In genomic region chr19:1470864-1471513, GRCh38 we compare ENCODE assay signal across 8 cellular contexts. TPM values are rescaled to one million over a fixed set of nuclear protein-coding genes. Genes with fewer than 3 reads are reported as not detected.
DNase-seq lines count a peak whose midpoint lies in the region; ATAC-seq and TF ChIP-seq lines count a peak whose summit lies in the region.

No MANE protein-coding gene starts in this region.

- WGBS in IMR-90 (ENCODE audit: extremely low coverage in 2 of 2, insufficient read length in 1 of 2), 2 experiments = 5% methylated on average over 22 of the region's 40 CpGs; no CpG with 5 or more reads in 1 of the 2 experiments

- no peak overlapping the region for H3K27ac Mint-ChIP-seq in activated naive CD8-positive, alpha-beta T cell treated with anti-CD3 and anti-CD28 coated beads, Interleukin-2, amount 50 U/mL, for 24 hours

- H3K9me3 ChIP-seq in IMR-90 (ENCODE audit: control insufficient read depth, insufficient read depth, low read length) (no peaks in the 10 kb centered on the region; the same call in 1 of the 2 replicates), upper lobe of right lung (no peaks in the 10 kb centered on the region)

- TF ChIP-seq CTCF in IMR-90 (conservative IDR thresholded peaks at IDR 0.05; ENCODE audit: low read depth, low read length) = no peak
- TF ChIP-seq CTCF in upper lobe of right lung (IDR thresholded peaks at IDR 0.05) = no peak

- dilution Hi-C loops in IMR-90 (cut with HindIII; ENCODE audit: low sequenced_read_pairs, unreplicated experiment) = no loop called here

- no TSS peak for BruUV-seq in IMR-90 (replicated peaks; lab: Mats Ljungman, UMichigan)

- POLR2A ChIA-PET in IMR-90 (lab: Charles Lee; ENCODE audit: unreplicated experiment) = no interaction called here

- no peak overlapping the region for H3K56ac ChIP-seq in IMR-90 (ENCODE audit: extremely low read depth, insufficient read depth, low read length)

- H3K23ac ChIP-seq in IMR-90 (ENCODE audit: low read depth, low read length) = no peak overlapping the region

- H3K4me3 ChIP-seq in IMR-90 (ENCODE audit: insufficient read depth, low read depth, low read length) (no peak overlapping the region; the same call in 1 of the 2 replicates), upper lobe of right lung (peak overlapping the region; percentile 36)

- intact Hi-C loops in IMR-90 (cut with micrococcal nuclease) = no loop called here
- intact Hi-C loops in left colon (cut with DNase I, micrococcal nuclease) = no loop called here
- intact Hi-C loops in upper lobe of right lung (cut with DNase I) = no loop called here

- no peaks in the 10 kb centered on the region for H3K9me1 ChIP-seq in IMR-90 (ENCODE audit: insufficient read depth, low read length)

- no peak overlapping the region for H2BK120ac ChIP-seq in IMR-90 (ENCODE audit: low read depth, low read length)

- H4K91ac ChIP-seq in IMR-90 (ENCODE audit: insufficient read depth, low read depth, low read length) = no peak overlapping the region

- in situ Hi-C loops in IMR-90 (cut with MboI; ENCODE audit: low sequenced_read_pairs) = no loop called here

- TF ChIP-seq POLR2A in IMR-90 (IDR thresholded peaks at IDR 0.05; ENCODE audit: low read depth, low read length) = no peak

- peak; percentile 50 for DNase-seq in AG20443 (ENCODE audit: low spot score)
- DNase-seq in IMR-90 = no peak
- DNase-seq in activated naive CD8-positive, alpha-beta T cell treated with anti-CD3 and anti-CD28 coated beads, Interleukin-2, amount 50 U/mL, for 24 hours = peak; percentile 36
- DNase-seq in left colon = peak in 1 of 2 donors; percentile 51
- no peak for DNase-seq in upper lobe of right lung
- DNase-seq in HuH-7 (ENCODE audit: low spot score) = no peak
- DNase-seq in DMS79 (lab: John Stamatoyannopoulos, UW) = no peak

- H3K27ac ChIP-seq in IMR-90 (ENCODE audit: insufficient read depth, low read length) = no peak overlapping the region
- no peak overlapping the region for H3K27ac ChIP-seq in upper lobe of right lung

- no peak overlapping the region for H3K9ac ChIP-seq in IMR-90 (ENCODE audit: low read depth, low read length)

- no peak for TF ChIP-seq RAD21 in IMR-90 (IDR thresholded peaks at IDR 0.05; ENCODE audit: low read length)

- no peak overlapping the region for H3K14ac ChIP-seq in IMR-90 (replicated peaks; ENCODE audit: low read depth, low read length)

- H2AK9ac ChIP-seq in IMR-90 (replicated peaks; ENCODE audit: low read depth, low read length, poor library complexity) = peak overlapping the region; percentile 3

- H3K4me1 Mint-ChIP-seq in activated naive CD8-positive, alpha-beta T cell treated with anti-CD3 and anti-CD28 coated beads, Interleukin-2, amount 50 U/mL, for 24 hours = peaks cover 6% of the 10 kb centered on the region

- peaks cover 90% of the 10 kb centered on the region for H4K20me1 ChIP-seq in IMR-90 (ENCODE audit: insufficient read depth, low read length)

- H4K8ac ChIP-seq in IMR-90 (ENCODE audit: low read depth in 2 of 2, low read length in 2 of 2) = no peak overlapping the region

- H4K5ac ChIP-seq in IMR-90 (ENCODE audit: low read depth, low read length) = no peak overlapping the region

- H3K9me3 Mint-ChIP-seq in activated naive CD8-positive, alpha-beta T cell treated with anti-CD3 and anti-CD28 coated beads, Interleukin-2, amount 50 U/mL, for 24 hours = no peaks in the 10 kb centered on the region

- H3K36me3 ChIP-seq in IMR-90 (ENCODE audit: control insufficient read depth, insufficient read depth, low read length) (peaks cover 1% of the 10 kb centered on the region; the same call in 1 of the 2 replicates), upper lobe of right lung (no peaks in the 10 kb centered on the region)

- no peak overlapping the region for H2BK20ac ChIP-seq in IMR-90 (ENCODE audit: low read depth, low read length)

- no peak overlapping the region for H2AK5ac ChIP-seq in IMR-90 (ENCODE audit: low read depth, low read length)

- H3K27me3 ChIP-seq in IMR-90 (ENCODE audit: control insufficient read depth, insufficient read depth, low read length) = peaks cover 65% of the 10 kb centered on the region
- H3K27me3 ChIP-seq in upper lobe of right lung = peaks cover 73% of the 10 kb centered on the region

- peaks cover 0 to 31% of the 10 kb centered on the region in 2 experiments; a peak in 2 of 4 replicates for H3K79me1 ChIP-seq in IMR-90 (ENCODE audit: low read depth in 1 of 2, low read length in 2 of 2)

- peaks cover 21% of the 10 kb centered on the region for H3K4me1 ChIP-seq in IMR-90 (ENCODE audit: control insufficient read depth, insufficient read depth, low read length)
- peaks cover 36% of the 10 kb centered on the region for H3K4me1 ChIP-seq in upper lobe of right lung

- no peaks in the 10 kb centered on the region for H3K36me3 Mint-ChIP-seq in activated naive CD8-positive, alpha-beta T cell treated with anti-CD3 and anti-CD28 coated beads, Interleukin-2, amount 50 U/mL, for 24 hours (ENCODE audit: low read depth)

- H3K4me2 ChIP-seq in IMR-90 (ENCODE audit: low read depth, low read length) = peak overlapping the region; percentile 75; the same call in 1 of the 2 replicates

- no peak overlapping the region for H2BK15ac ChIP-seq in IMR-90 (ENCODE audit: low read depth, low read length)

- H3K18ac ChIP-seq in IMR-90 (ENCODE audit: low read depth, low read length) = no peak overlapping the region

- H3K4me3 Mint-ChIP-seq in activated naive CD8-positive, alpha-beta T cell treated with anti-CD3 and anti-CD28 coated beads, Interleukin-2, amount 50 U/mL, for 24 hours = no peak overlapping the region

- no peak overlapping the region for H2BK5ac ChIP-seq in IMR-90 (ENCODE audit: low read depth, low read length, poor library complexity, severe bottlenecking)

- no peak overlapping the region for H3K4ac ChIP-seq in IMR-90 (ENCODE audit: low read depth, low read length)

- peaks cover 11% of the 10 kb centered on the region for H3K27me3 Mint-ChIP-seq in activated naive CD8-positive, alpha-beta T cell treated with anti-CD3 and anti-CD28 coated beads, Interleukin-2, amount 50 U/mL, for 24 hours

- peak; percentile 18; the same call in 1 of the 2 replicates for ATAC-seq in IMR-90 (ENCODE audit: low read depth)
- peak; percentile 9 for ATAC-seq in activated naive CD8-positive, alpha-beta T cell treated with anti-CD3 and anti-CD28 coated beads, Interleukin-2, amount 50 U/mL, for 24 hours
- peak; percentile 45 for ATAC-seq in left colon
- ATAC-seq in upper lobe of right lung = no peak
- ATAC-seq in GM18517 (IDR thresholded peaks at IDR 0.05; ENCODE audit: unreplicated experiment) = no peak

- CTCF ChIA-PET in IMR-90 (lab: Yijun Ruan, JAX) = no interaction called here

- H2AFZ ChIP-seq in IMR-90 (replicated peaks; ENCODE audit: low read length, poor library complexity) = peak overlapping the region; percentile 56

TF ChIP-seq in IMR-90, 13 proteins besides CTCF, POLR2A, EP300 and RAD21 (continues in another document):
- TF ChIP-seq RFX5 (IDR thresholded peaks at IDR 0.05; ENCODE audit: low read depth, low read length) = no peak
- TF ChIP-seq MAFK (IDR thresholded peaks at IDR 0.05; ENCODE audit: low read depth, low read length) = no peak
- TF ChIP-seq MXI1 (IDR thresholded peaks at IDR 0.05; ENCODE audit: borderline replicate concordance, low read depth, low read length) = no peak
- TF ChIP-seq SMC3 (IDR thresholded peaks at IDR 0.05; ENCODE audit: low read depth, low read length) = no peak
- no peak for TF ChIP-seq NFE2L2 (IDR thresholded peaks at IDR 0.05; ENCODE audit: low read depth, low read length)
- TF ChIP-seq MAZ (IDR thresholded peaks at IDR 0.05; ENCODE audit: borderline replicate concordance, low read depth, low read length) = no peak
- TF ChIP-seq ELK1 (IDR thresholded peaks at IDR 0.05; ENCODE audit: borderline replicate concordance, low read depth, low read length) = no peak
- TF ChIP-seq CHD1 (IDR thresholded peaks at IDR 0.05; ENCODE audit: low read depth, low read length) = no peak
- no peak for TF ChIP-seq BHLHE40 (IDR thresholded peaks at IDR 0.05; ENCODE audit: low read depth, low read length)
- TF ChIP-seq RCOR1 (IDR thresholded peaks at IDR 0.05; ENCODE audit: insufficient replicate concordance, low read length) = no peak

RNA-seq across cellular contexts. Expression of gene C19orf25, which starts 8.0 kb away (rescaled TPM):
- total RNA-seq in IMR-90 (2012; rRNA removed) (10.4 and 10.6 TPM in 2 replicates), left colon (10 to 100 TPM; 34.2 to 35.7 TPM), upper lobe of right lung (26.3 TPM)
- polyA plus RNA-seq in IMR-90 (2012; rRNA removed) = 34.9 and 40.8 TPM in 2 replicates
- polyA plus RNA-seq in IMR-90 (2012; cell fraction: cytosol; rRNA removed) = 36.9 and 49.4 TPM in 2 replicates
- 25.0 and 47.9 TPM in 2 replicates for polyA plus RNA-seq in IMR-90 (2012; cell fraction: nucleus; rRNA removed; ENCODE audit: low replicate concordance)

RNA-seq across cellular contexts. Expression of gene PCSK4, which starts 19.2 kb away (rescaled TPM):
- total RNA-seq in IMR-90 (2012; rRNA removed) (0.56 and 0.72 TPM in 2 replicates), left colon (1 to 10 TPM; 3.2 to 4.6 TPM), upper lobe of right lung (4.3 TPM)
- 1.7 and 2.9 TPM in 2 replicates for polyA plus RNA-seq in IMR-90 (2012; rRNA removed)
- 0.29 and 1.2 TPM in 2 replicates for polyA plus RNA-seq in IMR-90 (2012; cell fraction: cytosol; rRNA removed)
- 31.5 and 85.3 TPM in 2 replicates for polyA plus RNA-seq in IMR-90 (2012; cell fraction: nucleus; rRNA removed; ENCODE audit: low replicate concordance)

RNA-seq across cellular contexts. Expression of gene REEP6, which starts 20.0 kb away (rescaled TPM):
- 1.3 and 1.7 TPM in 2 replicates for total RNA-seq in IMR-90 (2012; rRNA removed)
- 2.2 and 3.2 TPM in 2 replicates for polyA plus RNA-seq in IMR-90 (2012; rRNA removed)
- 2.8 and 4.8 TPM in 2 replicates for polyA plus RNA-seq in IMR-90 (2012; cell fraction: cytosol; rRNA removed)
- 2.0 and 2.7 TPM in 2 replicates for polyA plus RNA-seq in IMR-90 (2012; cell fraction: nucleus; rRNA removed; ENCODE audit: low replicate concordance)
- 1 to 10 TPM; 3.5 to 4.1 TPM for total RNA-seq in left colon
- 1.2 TPM for total RNA-seq in upper lobe of right lung

RNA-seq across cellular contexts. Expression of gene APC2, which starts 21.1 kb away (rescaled TPM):
- 0.28 and 0.36 TPM in 2 replicates for total RNA-seq in IMR-90 (2012; rRNA removed)
- polyA plus RNA-seq in IMR-90 (2012; rRNA removed) = 0.41 and 0.42 TPM in 2 replicates
- 0.17 and 0.55 TPM in 2 replicates for polyA plus RNA-seq in IMR-90 (2012; cell fraction: cytosol; rRNA removed)
- polyA plus RNA-seq in IMR-90 (2012; cell fraction: nucleus; rRNA removed; ENCODE audit: low replicate concordance) = 0.89 and 2.3 TPM in 2 replicates
- total RNA-seq in left colon = under 1 TPM; 0.18 to 0.56 TPM
- total RNA-seq in upper lobe of right lung = 0.20 TPM

RNA-seq across cellular contexts. Expression of gene RPS15, which starts 32.8 kb away (rescaled TPM):
- total RNA-seq in IMR-90 (2012; rRNA removed) (834 and 1,179 TPM in 2 replicates), left colon (100 to 1,000 TPM; 908 to 922 TPM), upper lobe of right lung (841 TPM)
- polyA plus RNA-seq in IMR-90 (2012; rRNA removed) = 1,855 and 2,269 TPM in 2 replicates
- 15,264 and 18,725 TPM in 2 replicates for polyA plus RNA-seq in IMR-90 (2012; cell fraction: cytosol; rRNA removed)
- 1,510 and 3,480 TPM in 2 replicates for polyA plus RNA-seq in IMR-90 (2012; cell fraction: nucleus; rRNA removed; ENCODE audit: low replicate concordance)

Comparison
In these comparisons a context has a peak if more than half of its experiments do, and no peak if none do; other contexts are left out.
1. DNase-seq: peak in AG20443 (single experiment) and activated naive CD8-positive, alpha-beta T cell treated with anti-CD3 and anti-CD28 coated beads, Interleukin-2, amount 50 U/mL, for 24 hours (single experiment); none in IMR-90 (single experiment), upper lobe of right lung (single experiment), HuH-7 (single experiment) and DMS79 (single experiment).
2. ATAC-seq: peak in IMR-90 (single experiment), activated naive CD8-positive, alpha-beta T cell treated with anti-CD3 and anti-CD28 coated beads, Interleukin-2, amount 50 U/mL, for 24 hours (single experiment) and left colon (single experiment); none in upper lobe of right lung (single experiment) and GM18517 (single experiment).